ENCODE assay signal across 9 cellular contexts in the genomic region with DNA sequence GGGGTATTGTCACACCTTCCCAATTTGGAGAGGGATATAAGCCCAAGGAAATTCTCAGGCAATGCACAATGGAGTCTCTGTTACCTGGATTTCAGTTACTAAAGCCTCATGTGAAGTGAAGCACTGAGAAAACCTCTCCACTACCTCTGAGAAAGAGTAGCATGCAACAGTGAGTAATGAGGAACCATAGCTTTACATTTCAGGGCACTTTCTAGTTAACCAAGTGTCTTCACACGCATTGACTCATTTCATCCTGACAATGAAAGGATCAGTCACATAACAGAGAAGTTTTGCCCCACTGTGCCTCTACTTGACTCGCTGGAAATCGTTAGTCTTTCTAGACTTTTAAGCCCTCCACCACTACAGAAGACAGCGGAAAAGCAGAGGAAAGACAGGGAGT.
DNase-seq lines count a peak whose midpoint lies in the region; ATAC-seq and TF ChIP-seq lines count a peak whose summit lies in the region.
"Had no signal": no experiment of that assay in that cellular context is flagged by ENCODE, and none has a peak within 500 bp of the region (broad histone marks: within the 10 kb centered on the region; RNA-seq: fewer than 3 reads in every experiment).

No MANE protein-coding gene starts in this region.

- H3K9me3 Mint-ChIP-seq in type B pancreatic cell: no peaks in the 10 kb centered on the region

- ATAC-seq in GM19395 (IDR thresholded peaks at IDR 0.05; ENCODE audit: unreplicated experiment) (peak; percentile 65), HG02852 (IDR thresholded peaks at IDR 0.05; ENCODE audit: unreplicated experiment) (peak; percentile 57), HG03565 (IDR thresholded peaks at IDR 0.05; ENCODE audit: unreplicated experiment) (peak; percentile 75), esophagus mucosa (no peak)

- in situ Hi-C loops in GM13977 (cut with MboI; ENCODE audit: low pct_unique_long_range_greater_than_20kb, low sequenced_read_pairs, unreplicated experiment): loop anchor here (10.0 kb wide), 1 partner anchor 126 kb away; no protein-coding TSS in a partner anchor

- no peak overlapping the region for H3K4me3 Mint-ChIP-seq in type B pancreatic cell

- TF ChIP-seq CTCF in GM13977 (IDR thresholded peaks at IDR 0.05; ENCODE audit: extremely low read depth, insufficient read depth, missing control alignments) (no peak), type B pancreatic cell (conservative IDR thresholded peaks at IDR 0.05) (no peak)

- no peaks in the 10 kb centered on the region for H3K36me3 Mint-ChIP-seq in type B pancreatic cell

- peaks cover 9% of the 10 kb centered on the region for H3K4me1 Mint-ChIP-seq in type B pancreatic cell (ENCODE audit: unreplicated experiment)

- no peak overlapping the region for H3K27ac Mint-ChIP-seq in type B pancreatic cell

- H3K27me3 Mint-ChIP-seq in type B pancreatic cell: no peaks in the 10 kb centered on the region

- DNase-seq in GM13977 (ENCODE audit: low spot score) (peak; percentile 71), NCI-H446 treated with DMSO at 0.1 percent for 48 hours (lab: John Stamatoyannopoulos, UW) (no peak), type B pancreatic cell (ENCODE audit: extremely low spot score, unreplicated experiment) (no peak), cerebellum (ENCODE audit: low spot score) (no peak)
- DNase-seq: NCI-H2227 treated with DMSO at 0.1 percent for 48 hours had no signal
